In genomic region chr11:808427-809286, GRCh38 we compare ENCODE assay signal across 8 cellular contexts. TPM values are rescaled to one million over a fixed set of nuclear protein-coding genes. Genes with fewer than 3 reads are reported as not detected.
DNase-seq lines count a peak whose midpoint lies in the region; ATAC-seq and TF ChIP-seq lines count a peak whose summit lies in the region.

No MANE protein-coding gene starts in this region.

- H3K27ac ChIP-seq in C4-2B: peak overlapping the region; percentile 96
- H3K27ac ChIP-seq in skeletal muscle tissue (ENCODE audit: low read depth, low read length): peak overlapping the region; percentile 98

- H3K4me3 ChIP-seq in skeletal muscle tissue (ENCODE audit: low read length in 3 of 3): peak overlapping the region; percentile 88 to 99 (median 94)

- TF ChIP-seq CTCF in C4-2B (conservative IDR thresholded peaks at IDR 0.05): no peak; the same call in 1 of the 2 replicates
- no peak for TF ChIP-seq CTCF in HFFc6 (IDR thresholded peaks at IDR 0.05)
- TF ChIP-seq CTCF in glutamatergic neuron (IDR thresholded peaks at IDR 0.05; ENCODE audit: partially characterized antibody, unreplicated experiment): no peak

- POLR2A ChIA-PET in activated CD8-positive, alpha-beta T cell treated with anti-CD3 and anti-CD28 coated beads, Interleukin-2, amount 10 ng/mL, durations not matched to agents 7 days and 5 days (lab: Charles Lee): interaction anchor here (0.6 to 2.3 kb wide), 8 partner anchors 10 to 228 kb away, joined by 3 to 27 read pairs (median 6); partner anchors contain the start of genes PNPLA2 and TSPAN4

- H3K27ac Mint-ChIP-seq in HFFc6 (peak overlapping the region; percentile 100), glutamatergic neuron (ENCODE audit: unreplicated experiment) (peak overlapping the region; percentile 98)
- peak overlapping the region; percentile 97 for H3K27ac Mint-ChIP-seq in activated CD8-positive, alpha-beta T cell treated with anti-CD3 and anti-CD28 coated beads, Interleukin-2, amount 10 ng/mL, durations not matched to agents 7 days and 5 days

- H3K27me3 Mint-ChIP-seq in HFFc6 (ENCODE audit: insufficient read depth) (peaks cover 14% of the 10 kb centered on the region), glutamatergic neuron (ENCODE audit: unreplicated experiment) (peaks cover 14% of the 10 kb centered on the region)
- no peaks in the 10 kb centered on the region for H3K27me3 Mint-ChIP-seq in activated CD8-positive, alpha-beta T cell treated with anti-CD3 and anti-CD28 coated beads, Interleukin-2, amount 10 ng/mL, durations not matched to agents 7 days and 5 days (ENCODE audit: low read depth)

- no peak for ATAC-seq in activated CD8-positive, alpha-beta T cell treated with anti-CD3 and anti-CD28 coated beads, Interleukin-2, amount 10 ng/mL, durations not matched to agents 7 days and 5 days

- H3K4me3 Mint-ChIP-seq in HFFc6 (peak overlapping the region; percentile 98), glutamatergic neuron (ENCODE audit: unreplicated experiment) (peak overlapping the region; percentile 96)
- H3K4me3 Mint-ChIP-seq in activated CD8-positive, alpha-beta T cell treated with anti-CD3 and anti-CD28 coated beads, Interleukin-2, amount 10 ng/mL, durations not matched to agents 7 days and 5 days: peak overlapping the region; percentile 93

- peaks cover 38% of the 10 kb centered on the region for H3K4me1 Mint-ChIP-seq in HFFc6 (ENCODE audit: low read depth)
- H3K4me1 Mint-ChIP-seq in activated CD8-positive, alpha-beta T cell treated with anti-CD3 and anti-CD28 coated beads, Interleukin-2, amount 10 ng/mL, durations not matched to agents 7 days and 5 days (ENCODE audit: low read depth): peaks cover 48% of the 10 kb centered on the region
- H3K4me1 Mint-ChIP-seq in glutamatergic neuron (ENCODE audit: low read depth, unreplicated experiment): peaks cover 15% of the 10 kb centered on the region

- CTCF ChIA-PET in activated CD8-positive, alpha-beta T cell treated with anti-CD3 and anti-CD28 coated beads, Interleukin-2, amount 10 ng/mL, durations not matched to agents 7 days and 5 days (lab: Charles Lee): interaction anchor here (0.5 to 1.9 kb wide), 5 partner anchors 11 to 230 kb away, joined by 3 to 5 read pairs (median 3); partner anchors contain the start of genes CD151 and TSPAN4

- peak overlapping the region; percentile 99 to 100 (median 99) for H3K9ac ChIP-seq in skeletal muscle tissue (ENCODE audit: low read depth in 1 of 3, low read length in 3 of 3)

- H3K9me3 ChIP-seq in skeletal muscle tissue (ENCODE audit: control insufficient read depth in 3 of 3, low read length in 3 of 3): no peaks in the 10 kb centered on the region

- no peaks in the 10 kb centered on the region for H3K27me3 ChIP-seq in skeletal muscle tissue (ENCODE audit: control insufficient read depth in 3 of 3, insufficient read depth in 3 of 3, low read length in 3 of 3)

- H3K4me1 ChIP-seq in skeletal muscle tissue (ENCODE audit: control insufficient read depth in 3 of 3, insufficient read depth in 3 of 3, low read length in 3 of 3): peaks cover 45 to 55% (median 50%) of the 10 kb centered on the region in 3 donors

- H3K9me3 Mint-ChIP-seq in HFFc6 (no peaks in the 10 kb centered on the region), glutamatergic neuron (ENCODE audit: unreplicated experiment) (peaks cover 14% of the 10 kb centered on the region)
- H3K9me3 Mint-ChIP-seq in activated CD8-positive, alpha-beta T cell treated with anti-CD3 and anti-CD28 coated beads, Interleukin-2, amount 10 ng/mL, durations not matched to agents 7 days and 5 days (ENCODE audit: insufficient read depth): no peaks in the 10 kb centered on the region

- peaks cover 30% of the 10 kb centered on the region for H3K36me3 Mint-ChIP-seq in HFFc6 (ENCODE audit: low read depth)
- H3K36me3 Mint-ChIP-seq in activated CD8-positive, alpha-beta T cell treated with anti-CD3 and anti-CD28 coated beads, Interleukin-2, amount 10 ng/mL, durations not matched to agents 7 days and 5 days (ENCODE audit: low read depth): peaks cover 39% of the 10 kb centered on the region
- no peaks in the 10 kb centered on the region for H3K36me3 Mint-ChIP-seq in glutamatergic neuron (ENCODE audit: unreplicated experiment)

- peaks cover 25% of the 10 kb centered on the region in 3 donors for H3K36me3 ChIP-seq in skeletal muscle tissue (ENCODE audit: control insufficient read depth in 3 of 3, insufficient read depth in 3 of 3, low read length in 3 of 3)

- DNase-seq in HFFc6 (peak; percentile 69), glutamatergic neuron (no peak), NCI-H2196 treated with DMSO at 0.1 percent for 48 hours (lab: John Stamatoyannopoulos, UW; ENCODE audit: unreplicated experiment) (no peak), D341Med (ENCODE audit: low spot score) (no peak), NCI-H1092 treated with DMSO at 0.1 percent for 48 hours (lab: John Stamatoyannopoulos, UW) (no peak)
- peak; percentile 56 for DNase-seq in activated CD8-positive, alpha-beta T cell treated with anti-CD3 and anti-CD28 coated beads, Interleukin-2, amount 10 ng/mL, durations not matched to agents 7 days and 5 days

RNA-seq across cellular contexts. Expression of gene RPLP2, which starts 1.1 kb away (rescaled TPM):
- 1,000 to 10,000 TPM; 1,532 to 1,781 (median 1,709) TPM for total RNA-seq in HFFc6 (2021; fragmentation: NEBNext Ultra II Directional; extraction: Animal tissue kit (Norgen Biotek cat#: 25700))
- 1,000 to 10,000 TPM; 2,268 to 2,338 TPM for total RNA-seq in activated CD8-positive, alpha-beta T cell treated with anti-CD3 and anti-CD28 coated beads, Interleukin-2, amount 10 ng/mL, durations not matched to agents 7 days and 5 days
- total RNA-seq in glutamatergic neuron (ENCODE audit: unreplicated experiment) (997 TPM), skeletal muscle tissue (414 TPM)

RNA-seq across cellular contexts. Expression of gene PIDD1, which starts 3.6 kb away (rescaled TPM):
- total RNA-seq in HFFc6 (2021; fragmentation: NEBNext Ultra II Directional; extraction: Animal tissue kit (Norgen Biotek cat#: 25700)): 10 to 100 TPM; 11.0 to 15.9 (median 13.7) TPM
- total RNA-seq in activated CD8-positive, alpha-beta T cell treated with anti-CD3 and anti-CD28 coated beads, Interleukin-2, amount 10 ng/mL, durations not matched to agents 7 days and 5 days: 10 to 100 TPM; 59.3 to 60.5 TPM
- total RNA-seq in glutamatergic neuron (ENCODE audit: unreplicated experiment) (37.0 TPM), skeletal muscle tissue (2.1 TPM)

RNA-seq across cellular contexts. Expression of gene PNPLA2, which starts 10.1 kb away (rescaled TPM):
- total RNA-seq in HFFc6 (2021; fragmentation: NEBNext Ultra II Directional; extraction: Animal tissue kit (Norgen Biotek cat#: 25700)): 100 to 1,000 TPM; 103 to 148 (median 130) TPM
- total RNA-seq in activated CD8-positive, alpha-beta T cell treated with anti-CD3 and anti-CD28 coated beads, Interleukin-2, amount 10 ng/mL, durations not matched to agents 7 days and 5 days: 10 to 100 TPM; 67.3 to 76.6 TPM
- 32.3 TPM for total RNA-seq in glutamatergic neuron (ENCODE audit: unreplicated experiment)
- 13.6 TPM for total RNA-seq in skeletal muscle tissue

RNA-seq across cellular contexts. Expression of gene SLC25A22, which starts 10.6 kb away (rescaled TPM):
- total RNA-seq in HFFc6 (2021; fragmentation: NEBNext Ultra II Directional; extraction: Animal tissue kit (Norgen Biotek cat#: 25700)): 10 to 100 TPM; 39.7 to 47.3 (median 42.9) TPM
- 10 to 100 TPM; 51.2 to 56.4 TPM for total RNA-seq in activated CD8-positive, alpha-beta T cell treated with anti-CD3 and anti-CD28 coated beads, Interleukin-2, amount 10 ng/mL, durations not matched to agents 7 days and 5 days
- 93.9 TPM for total RNA-seq in glutamatergic neuron (ENCODE audit: unreplicated experiment)
- total RNA-seq in skeletal muscle tissue: 2.6 TPM

RNA-seq across cellular contexts. Expression of gene CEND1, which starts 18.8 kb away (rescaled TPM):
- total RNA-seq in HFFc6 (2021; fragmentation: NEBNext Ultra II Directional; extraction: Animal tissue kit (Norgen Biotek cat#: 25700)): 10 to 100 TPM in 5 of 6 experiments, 1 to 10 TPM in 1; 8.2 to 12.2 (median 11.0) TPM
- 1 to 10 TPM in 1 of 2 experiments, under 1 TPM in 1; 0.61 to 1.9 TPM for total RNA-seq in activated CD8-positive, alpha-beta T cell treated with anti-CD3 and anti-CD28 coated beads, Interleukin-2, amount 10 ng/mL, durations not matched to agents 7 days and 5 days
- total RNA-seq in glutamatergic neuron (ENCODE audit: unreplicated experiment): 58.7 TPM
- total RNA-seq in skeletal muscle tissue: not detected

Comparison
In these comparisons a context has a peak if more than half of its experiments do, and no peak if none do; other contexts are left out.
1. DNase-seq: peak in HFFc6 (single experiment) and activated CD8-positive, alpha-beta T cell treated with anti-CD3 and anti-CD28 coated beads, Interleukin-2, amount 10 ng/mL, durations not matched to agents 7 days and 5 days (single experiment); none in glutamatergic neuron (single experiment), NCI-H2196 treated with DMSO at 0.1 percent for 48 hours (single experiment), D341Med (single experiment) and NCI-H1092 treated with DMSO at 0.1 percent for 48 hours (single experiment).
2. Peak in every context shown above with its lines, with median percentiles within 50 percentile points of each other: H3K27ac Mint-ChIP-seq and H3K4me3 Mint-ChIP-seq.